Comparison of ENCODE assay signal across 37 cellular contexts in the genomic region with DNA sequence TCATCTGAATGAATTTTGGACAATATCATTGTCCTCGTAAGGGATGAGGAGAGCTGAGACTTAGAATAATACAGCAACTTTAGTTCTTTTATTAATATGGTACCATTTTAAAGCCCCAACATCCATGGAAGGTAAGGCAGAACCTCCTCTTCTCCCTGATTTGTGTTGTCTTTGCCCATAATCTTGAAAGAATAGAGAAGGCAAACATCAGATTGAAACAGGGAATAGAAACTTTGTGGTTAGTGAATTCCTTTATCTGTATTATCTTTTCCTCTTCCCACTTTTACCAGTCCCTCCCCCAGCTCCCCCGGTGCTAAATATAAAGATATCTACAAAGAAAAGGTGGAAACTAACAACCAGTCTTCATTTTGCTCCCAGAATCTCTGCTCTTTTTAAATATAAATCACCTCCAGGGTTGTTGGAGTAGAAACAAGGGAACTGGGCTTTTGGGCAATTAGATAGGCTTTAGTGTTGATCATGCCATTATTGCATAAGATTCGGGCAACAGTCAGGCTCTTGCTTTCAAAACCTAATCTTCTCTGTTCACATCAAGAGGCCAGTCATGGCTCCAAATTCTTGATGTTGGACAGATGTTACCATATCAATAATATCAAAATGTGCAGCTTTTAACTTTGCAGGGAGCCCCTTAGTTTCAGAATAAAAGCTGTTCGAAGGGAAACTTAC. TPM values are rescaled to one million over a fixed set of nuclear protein-coding genes. Genes with fewer than 3 reads are reported as not detected.
A peak's percentile ranks its signal among the peaks of the same experiment; 100 is the strongest.
DNase-seq lines count a peak whose midpoint lies in the region; ATAC-seq lines count a peak whose summit lies in the region.
"Had no signal": no experiment of that assay in that cellular context is flagged by ENCODE, and none has a peak within 500 bp of the region (broad histone marks: within the 10 kb centered on the region; RNA-seq: fewer than 3 reads in every experiment).

No MANE protein-coding gene starts in this region.

- no peak for ATAC-seq in naive B cell (ENCODE audit: low read depth in 2 of 2)
- ATAC-seq in activated CD4-positive, CD25-positive, alpha-beta regulatory T cell treated with anti-CD3 and anti-CD28 coated beads, Interleukin-2, amount 50 U/mL, for 24 hours: no peak
- ATAC-seq: A549; activated CD8-positive, alpha-beta T cell treated with anti-CD3 and anti-CD28 coated beads, Interleukin-2, amount 10 ng/mL, durations not matched to agents 7 days and 5 days; activated T-helper 17 cell treated with anti-CD3 and anti-CD28 coated beads, Interleukin-2, amount 50 U/mL, for 72 hours; left colon; T-helper 17 cell had no signal

- H3K4me3 ChIP-seq in BLaER1 (no peak overlapping the region), MG63 (no peak overlapping the region)
- H3K4me3 ChIP-seq: A549, adrenal gland, GM23248, right atrium auricular region, thoracic aorta, vagina had no signal

- peaks cover 11 to 19% of the 10 kb centered on the region in 2 donors for H3K36me3 Mint-ChIP-seq in naive B cell

- H3K4me2 ChIP-seq in BLaER1: peak overlapping the region; percentile 65
- H3K4me2 ChIP-seq: A549 had no signal

- peak overlapping the region in 7 of 8 donors; percentile 37 to 65 (median 51) for H3K4me3 Mint-ChIP-seq in naive B cell
- H3K4me3 Mint-ChIP-seq: activated CD8-positive, alpha-beta T cell treated with anti-CD3 and anti-CD28 coated beads, Interleukin-2, amount 10 ng/mL, durations not matched to agents 7 days and 5 days; activated naive CD4-positive, alpha-beta T cell treated with anti-CD3 and anti-CD28 coated beads, Interleukin-2, amount 10 ng/mL, durations not matched to agents 7 days and 5 days; activated T-helper 17 cell treated with anti-CD3 and anti-CD28 coated beads, Interleukin-2, amount 50 U/mL, for 72 hours; stimulated activated naive CD8-positive, alpha-beta T cell treated with anti-CD3 and anti-CD28 coated beads, Interleukin-15, Interleukin-2, amounts not matched to agents 100 ng/mL and 50 ng/mL, for 24 hours; T-helper 17 cell had no signal

- peaks cover 27% of the 10 kb centered on the region for H3K4me1 ChIP-seq in BLaER1
- H3K4me1 ChIP-seq: A549, Caco-2 had no signal

- no peaks in the 10 kb centered on the region for H3K27me3 ChIP-seq in BLaER1
- no peaks in the 10 kb centered on the region for H3K27me3 ChIP-seq in MG63
- H3K27me3 ChIP-seq: adrenal gland, BE2C, right atrium auricular region, vagina had no signal

- no peaks in the 10 kb centered on the region for H3K9me3 ChIP-seq in BLaER1
- no peaks in the 10 kb centered on the region for H3K9me3 ChIP-seq in MG63
- H3K9me3 ChIP-seq: A549, adrenal gland, BE2C, Caco-2, right atrium auricular region, thoracic aorta, vagina had no signal

- H4K20me1 ChIP-seq in BLaER1: peaks cover 73% of the 10 kb centered on the region

- DNase-seq in MV-4-11 (lab: John Stamatoyannopoulos, UW): peak; percentile 86
- peak; percentile 50 for DNase-seq in SKM-1 (lab: John Stamatoyannopoulos, UW; ENCODE audit: unreplicated experiment)
- DNase-seq in naive B cell: no peak
- DNase-seq in stimulated activated CD4-positive, alpha-beta T cell treated with anti-CD3 and anti-CD28 coated beads, Interleukin-12 subunit alpha, Interleukin-12 subunit beta, amount 100 ng/mL, for 4 hours: no peak
- no peak for DNase-seq in MG63
- no peak for DNase-seq in Ammon's horn (ENCODE audit: low spot score)
- DNase-seq: activated CD4-positive, alpha-beta T cell treated with anti-CD3 and anti-CD28 coated beads for 1 hour; activated CD8-positive, alpha-beta T cell treated with anti-CD3 and anti-CD28 coated beads, Interleukin-2, amount 10 ng/mL, durations not matched to agents 7 days and 5 days; activated naive CD4-positive, alpha-beta T cell treated with anti-CD3 and anti-CD28 coated beads, Interleukin-2, amount 10 ng/mL, durations not matched to agents 7 days and 5 days; adrenal gland; BE2C; Caco-2; central memory CD4-positive, alpha-beta T cell; cortex of kidney; DMS79; effector memory CD4-positive, alpha-beta T cell; GDM1; GM23248; left colon; mesenchymal stem cell; NCI-H1417 treated with DMSO at 0.1 percent for 48 hours; NCI-H2029 treated with DMSO at 0.1 percent for 48 hours; NCI-H2227 treated with DMSO at 0.1 percent for 48 hours; NCI-H69; small intestine; T-helper 17 cell had no signal

- H3K36me3 ChIP-seq in BLaER1: peaks cover 27% of the 10 kb centered on the region
- no peaks in the 10 kb centered on the region for H3K36me3 ChIP-seq in MG63
- H3K36me3 ChIP-seq: adrenal gland, right atrium auricular region, thoracic aorta, vagina had no signal

- H3K27me3 Mint-ChIP-seq in naive B cell: no peaks in the 10 kb centered on the region
- H3K27me3 Mint-ChIP-seq: activated naive CD4-positive, alpha-beta T cell treated with anti-CD3 and anti-CD28 coated beads, Interleukin-2, amount 10 ng/mL, durations not matched to agents 7 days and 5 days; activated T-helper 17 cell treated with anti-CD3 and anti-CD28 coated beads, Interleukin-2, amount 50 U/mL, for 72 hours; IgD-negative memory B cell; stimulated activated naive CD8-positive, alpha-beta T cell treated with anti-CD3 and anti-CD28 coated beads, Interleukin-15, Interleukin-2, amounts not matched to agents 100 ng/mL and 50 ng/mL, for 24 hours; T-helper 17 cell had no signal

- no peak overlapping the region for H3K27ac ChIP-seq in BLaER1
- H3K27ac ChIP-seq: A549, adrenal gland, GM23248, parathyroid adenoma, right atrium auricular region, RWPE1, vagina had no signal

- H3K27ac Mint-ChIP-seq in naive B cell: peak overlapping the region in 4 of 6 donors; percentile 14 to 80 (median 29)
- H3K27ac Mint-ChIP-seq: activated CD8-positive, alpha-beta T cell treated with anti-CD3 and anti-CD28 coated beads, Interleukin-2, amount 10 ng/mL, durations not matched to agents 7 days and 5 days; activated naive CD4-positive, alpha-beta T cell treated with anti-CD3 and anti-CD28 coated beads, Interleukin-2, amount 10 ng/mL, durations not matched to agents 7 days and 5 days; activated T-helper 17 cell treated with anti-CD3 and anti-CD28 coated beads, Interleukin-2, amount 50 U/mL, for 72 hours; stimulated activated naive CD8-positive, alpha-beta T cell treated with anti-CD3 and anti-CD28 coated beads, Interleukin-15, Interleukin-2, amounts not matched to agents 100 ng/mL and 50 ng/mL, for 24 hours; T-helper 17 cell had no signal

- H3K9ac ChIP-seq in BLaER1: no peak overlapping the region
- H3K9ac ChIP-seq: GM23248, parathyroid adenoma had no signal

- peaks cover 68 to 81% (median 80%) of the 10 kb centered on the region in 3 donors for H3K4me1 Mint-ChIP-seq in naive B cell

- H3K9me3 Mint-ChIP-seq in naive B cell: no peaks in the 10 kb centered on the region
- H3K9me3 Mint-ChIP-seq: activated naive CD4-positive, alpha-beta T cell treated with anti-CD3 and anti-CD28 coated beads, Interleukin-2, amount 10 ng/mL, durations not matched to agents 7 days and 5 days; activated T-helper 17 cell treated with anti-CD3 and anti-CD28 coated beads, Interleukin-2, amount 50 U/mL, for 72 hours; IgD-negative memory B cell; stimulated activated naive CD8-positive, alpha-beta T cell treated with anti-CD3 and anti-CD28 coated beads, Interleukin-15, Interleukin-2, amounts not matched to agents 100 ng/mL and 50 ng/mL, for 24 hours had no signal

RNA-seq across cellular contexts. Expression of a gene that starts 32.5 kb away (rescaled TPM):
- 100 to 1,000 TPM in 1 of 6 donors, 10 to 100 TPM in 5; 54.8 to 110 (median 87.3) TPM for polyA plus RNA-seq in naive B cell (ENCODE audit: low read depth in 6 of 6)
- total RNA-seq in MG63 (2014; rRNA removed; shearing (Covaris generic); ENCODE audit: low replicate concordance): 1.7 and 10.4 TPM in 2 replicates

RNA-seq across cellular contexts. Expression of a gene that starts 58.6 kb away (rescaled TPM):
- 10 to 100 TPM; 18.8 to 27.6 (median 22.2) TPM for polyA plus RNA-seq in naive B cell (ENCODE audit: low read depth in 6 of 6)
- total RNA-seq in MG63 (2014; rRNA removed; shearing (Covaris generic); ENCODE audit: low replicate concordance): 29.7 and 37.1 TPM in 2 replicates

Comparison
In these comparisons a context has a peak if more than half of its experiments do, and no peak if none do; other contexts are left out.
1. DNase-seq: peak in MV-4-11 (single experiment) and SKM-1 (single experiment); none in naive B cell (single experiment), stimulated activated CD4-positive, alpha-beta T cell treated with anti-CD3 and anti-CD28 coated beads, Interleukin-12 subunit alpha, Interleukin-12 subunit beta, amount 100 ng/mL, for 4 hours (single experiment), MG63 (single experiment) and Ammon's horn (single experiment).